Comparison of ENCODE assay signal across 13 cellular contexts in the genomic region with DNA sequence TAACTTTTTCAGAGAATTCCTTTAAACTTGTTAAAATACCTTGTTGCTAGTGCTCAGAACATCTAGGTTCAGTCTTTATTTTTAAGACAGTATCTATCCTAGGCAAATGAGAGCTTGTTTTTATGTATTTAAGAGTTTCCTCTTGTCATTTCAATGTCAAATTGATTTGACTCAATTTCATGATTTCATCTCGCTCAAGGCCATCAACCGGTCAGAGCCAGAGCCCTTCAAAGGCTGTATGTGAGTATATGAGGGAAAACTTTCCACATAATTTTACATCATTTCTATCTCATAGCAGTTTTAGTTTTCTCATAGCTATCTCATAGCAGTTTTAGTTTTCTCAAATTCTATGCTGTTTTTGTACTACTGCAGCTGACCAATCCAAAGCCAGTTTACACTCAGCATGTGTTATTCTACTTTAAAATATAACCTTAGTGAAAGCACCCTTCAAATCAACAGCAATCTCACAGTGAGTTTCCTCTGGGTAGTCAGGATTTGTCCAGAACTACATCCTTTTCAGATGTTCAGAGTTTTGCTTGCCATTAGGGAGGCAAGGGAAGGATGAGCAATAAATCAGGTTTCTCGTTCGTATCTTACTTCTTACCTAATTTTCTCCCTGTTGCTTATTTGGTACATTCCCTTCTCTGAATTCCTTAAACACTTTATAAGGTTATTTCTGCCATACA. TPM values are rescaled to one million over a fixed set of nuclear protein-coding genes. Genes with fewer than 3 reads are reported as not detected.
A peak's percentile ranks its signal among the peaks of the same experiment; 100 is the strongest.
DNase-seq lines count a peak whose midpoint lies in the region; ATAC-seq, FAIRE-seq and TF ChIP-seq lines count a peak whose summit lies in the region.
"Had no signal": no experiment of that assay in that cellular context is flagged by ENCODE, and none has a peak within 500 bp of the region (broad histone marks: within the 10 kb centered on the region; RNA-seq: fewer than 3 reads in every experiment).

No MANE protein-coding gene starts in this region.

- H3K27me3 ChIP-seq in Karpas-422 (ENCODE audit: low read length): no peaks in the 10 kb centered on the region
- no peaks in the 10 kb centered on the region for H3K27me3 ChIP-seq in H1 (replicated peaks in 1 of 4; ENCODE audit: control insufficient read depth in 3 of 4, extremely low read depth in 1 of 4, insufficient read depth in 3 of 4, low read length in 3 of 4)
- H3K27me3 ChIP-seq: left lung had no signal

- TF ChIP-seq CTCF in H1 (IDR thresholded peaks at IDR 0.05; ENCODE audit: control extremely low read depth in 1 of 3, insufficient read depth in 1 of 3, low read depth in 1 of 3, low read length in 3 of 3): no peak

- H3K4me1 ChIP-seq in Karpas-422 (ENCODE audit: low read length) (no peaks in the 10 kb centered on the region), H1 (replicated peaks in 1 of 4; ENCODE audit: control insufficient read depth in 3 of 4, insufficient read depth in 4 of 4, low read length in 3 of 4) (no peaks in the 10 kb centered on the region)

- no peak overlapping the region for H2BK5ac ChIP-seq in H1 (ENCODE audit: low read depth, low read length)

- CTCF ChIA-PET in activated naive CD4-positive, alpha-beta T cell treated with anti-CD3 and anti-CD28 coated beads for 36 hours (lab: Charles Lee): interaction anchor here (1.3 to 3.1 kb wide), 3 partner anchors 10 to 191 kb away, joined by 3 to 13 read pairs (median 5); a partner anchor contains a TSS
- CTCF ChIA-PET in activated naive CD4-positive, alpha-beta T cell treated with anti-CD3 and anti-CD28 coated beads, Interleukin-2, amount 10 ng/mL, durations not matched to agents 7 days and 5 days (lab: Charles Lee): interaction anchor here (1.2 to 1.4 kb wide), 2 partner anchors 9 to 12 kb away, joined by 3 read pairs; no protein-coding TSS in a partner anchor
- CTCF ChIA-PET in H1 (lab: Charles Lee; ENCODE audit: partially characterized antibody): no interaction called here

- TF ChIP-seq EP300 in H1 (IDR thresholded peaks at IDR 0.05; ENCODE audit: borderline replicate concordance in 1 of 2, low read depth in 2 of 2, low read length in 2 of 2): no peak

- H3K4me3 ChIP-seq in Karpas-422 (ENCODE audit: low read length) (no peak overlapping the region), H1 (ENCODE audit: extremely low read depth in 1 of 4, insufficient read depth in 2 of 4, low read depth in 3 of 4, low read length in 4 of 4) (no peak overlapping the region)
- H3K4me3 ChIP-seq: left lung had no signal

- H4K91ac ChIP-seq in H1 (replicated peaks; ENCODE audit: insufficient read length, low read length): no peak overlapping the region

- peaks cover 66% of the 10 kb centered on the region for H3K36me3 Mint-ChIP-seq in activated naive CD4-positive, alpha-beta T cell treated with anti-CD3 and anti-CD28 coated beads for 36 hours (ENCODE audit: low read depth)
- H3K36me3 Mint-ChIP-seq in activated naive CD4-positive, alpha-beta T cell treated with anti-CD3 and anti-CD28 coated beads, Interleukin-2, amount 10 ng/mL, durations not matched to agents 7 days and 5 days: peaks cover 76% of the 10 kb centered on the region
- peaks cover 100% of the 10 kb centered on the region for H3K36me3 Mint-ChIP-seq in stimulated activated effector memory CD8-positive, alpha-beta T cell treated with anti-CD3 and anti-CD28 coated beads, Interleukin-12 subunit alpha, Interleukin-12 subunit beta, amount 100 ng/mL, for 72 hours

- no peak overlapping the region for H2BK20ac ChIP-seq in H1 (ENCODE audit: low read length)

- H2BK15ac ChIP-seq in H1 (ENCODE audit: low read length): no peak overlapping the region

- H2AFZ ChIP-seq in Karpas-422 (ENCODE audit: low read length) (no peak overlapping the region), H1 (ENCODE audit: low read length) (no peak overlapping the region)

- TF ChIP-seq POLR2A in H1 (IDR thresholded peaks at IDR 0.05; ENCODE audit: control extremely low read depth in 1 of 2, low read depth in 2 of 2, low read length in 2 of 2): peak; percentile 38 to 60; a peak in 2 of 3 replicates

- TF ChIP-seq RAD21 in H1 (IDR thresholded peaks at IDR 0.05 in 1 of 2, conservative IDR thresholded peaks at IDR 0.05 in 1 of 2; ENCODE audit: low read depth in 2 of 2, low read length in 2 of 2): no peak

- H3K9me3 ChIP-seq in Karpas-422 (ENCODE audit: low read length) (no peaks in the 10 kb centered on the region), H1 (ENCODE audit: insufficient read depth in 2 of 2, low read depth in 1 of 2, low read length in 1 of 2) (no peaks in the 10 kb centered on the region)
- H3K9me3 ChIP-seq: left lung had no signal

- no peaks in the 10 kb centered on the region for H3K23me2 ChIP-seq in H1 (ENCODE audit: low read depth, low read length)

- H4K20me1 ChIP-seq in Karpas-422 (ENCODE audit: insufficient read depth, low read depth, low read length) (0 out of 2 replicates have a peak, but pooled peaks cover 4% of the 10 kb centered on the region), H1 (replicated peaks in 1 of 2; ENCODE audit: control insufficient read depth in 1 of 2, insufficient read depth in 2 of 2, low read length in 2 of 2) (peaks cover 0 to 3% of the 10 kb centered on the region in 2 experiments)

- H3K18ac ChIP-seq in H1 (ENCODE audit: extremely low read depth, low read length): no peak overlapping the region

- no peak overlapping the region for H3K27ac ChIP-seq in Karpas-422 (ENCODE audit: low read length)
- no peak overlapping the region for H3K27ac ChIP-seq in H1 (ENCODE audit: low read depth, low read length)

- FAIRE-seq in H1 (lab: Jason Lieb, UNC): no peak

- H4K5ac ChIP-seq in H1 (ENCODE audit: insufficient read length, low read depth, low read length): no peak overlapping the region

- no peak overlapping the region for H3K56ac ChIP-seq in H1 (replicated peaks; ENCODE audit: insufficient read length, low read depth, low read length)

- no peaks in the 10 kb centered on the region for H3K9me3 Mint-ChIP-seq in activated naive CD4-positive, alpha-beta T cell treated with anti-CD3 and anti-CD28 coated beads for 36 hours
- no peaks in the 10 kb centered on the region for H3K9me3 Mint-ChIP-seq in activated naive CD4-positive, alpha-beta T cell treated with anti-CD3 and anti-CD28 coated beads, Interleukin-2, amount 10 ng/mL, durations not matched to agents 7 days and 5 days
- H3K9me3 Mint-ChIP-seq in stimulated activated effector memory CD8-positive, alpha-beta T cell treated with anti-CD3 and anti-CD28 coated beads, Interleukin-12 subunit alpha, Interleukin-12 subunit beta, amount 100 ng/mL, for 72 hours: no peaks in the 10 kb centered on the region

- H3K79me1 ChIP-seq in H1 (ENCODE audit: low read depth, low read length): no peaks in the 10 kb centered on the region

- peaks cover 74% of the 10 kb centered on the region for H3K4me1 Mint-ChIP-seq in activated naive CD4-positive, alpha-beta T cell treated with anti-CD3 and anti-CD28 coated beads for 36 hours (ENCODE audit: low read depth)
- H3K4me1 Mint-ChIP-seq in activated naive CD4-positive, alpha-beta T cell treated with anti-CD3 and anti-CD28 coated beads, Interleukin-2, amount 10 ng/mL, durations not matched to agents 7 days and 5 days: peaks cover 63% of the 10 kb centered on the region
- peaks cover 61% of the 10 kb centered on the region for H3K4me1 Mint-ChIP-seq in stimulated activated effector memory CD8-positive, alpha-beta T cell treated with anti-CD3 and anti-CD28 coated beads, Interleukin-12 subunit alpha, Interleukin-12 subunit beta, amount 100 ng/mL, for 72 hours

- intact Hi-C loops in activated naive CD4-positive, alpha-beta T cell treated with anti-CD3 and anti-CD28 coated beads for 36 hours (cut with micrococcal nuclease): loop anchor here (1.0 kb wide), 1 partner anchor 10 kb away; no protein-coding TSS in a partner anchor

- H3K9me2 ChIP-seq in Karpas-422 (replicated peaks; ENCODE audit: insufficient read depth, low read length): no peaks in the 10 kb centered on the region

- no peak overlapping the region for H3K14ac ChIP-seq in H1 (ENCODE audit: insufficient read length)

- peak overlapping the region; percentile 76 for H3K27ac Mint-ChIP-seq in activated naive CD4-positive, alpha-beta T cell treated with anti-CD3 and anti-CD28 coated beads for 36 hours
- H3K27ac Mint-ChIP-seq in activated naive CD4-positive, alpha-beta T cell treated with anti-CD3 and anti-CD28 coated beads, Interleukin-2, amount 10 ng/mL, durations not matched to agents 7 days and 5 days: no peak overlapping the region
- H3K27ac Mint-ChIP-seq in stimulated activated effector memory CD8-positive, alpha-beta T cell treated with anti-CD3 and anti-CD28 coated beads, Interleukin-12 subunit alpha, Interleukin-12 subunit beta, amount 100 ng/mL, for 72 hours: peak overlapping the region; percentile 24

- H2BK12ac ChIP-seq in H1 (ENCODE audit: low read depth, low read length): no peak overlapping the region

- H4K8ac ChIP-seq in H1 (ENCODE audit: extremely low read depth, insufficient read depth, low read length): no peak overlapping the region

- no peak overlapping the region for H3K9ac ChIP-seq in Karpas-422 (ENCODE audit: low read length)
- no peak overlapping the region for H3K9ac ChIP-seq in H1 (replicated peaks in 1 of 4; ENCODE audit: extremely low read depth in 1 of 4, low read depth in 3 of 4, low read length in 3 of 4)

- H2BK120ac ChIP-seq in H1 (replicated peaks; ENCODE audit: low read depth, low read length): no peak overlapping the region

- H3K4ac ChIP-seq in H1 (replicated peaks; ENCODE audit: insufficient read length, low read depth, low read length): no peak overlapping the region

- H2AK5ac ChIP-seq in H1 (ENCODE audit: low read depth, low read length): no peak overlapping the region

- H3K27me3 Mint-ChIP-seq in activated naive CD4-positive, alpha-beta T cell treated with anti-CD3 and anti-CD28 coated beads for 36 hours (ENCODE audit: low read depth): no peaks in the 10 kb centered on the region
- H3K27me3 Mint-ChIP-seq in activated naive CD4-positive, alpha-beta T cell treated with anti-CD3 and anti-CD28 coated beads, Interleukin-2, amount 10 ng/mL, durations not matched to agents 7 days and 5 days: no peaks in the 10 kb centered on the region

- H3K4me3 Mint-ChIP-seq in activated naive CD4-positive, alpha-beta T cell treated with anti-CD3 and anti-CD28 coated beads for 36 hours: no peak overlapping the region
- no peak overlapping the region for H3K4me3 Mint-ChIP-seq in activated naive CD4-positive, alpha-beta T cell treated with anti-CD3 and anti-CD28 coated beads, Interleukin-2, amount 10 ng/mL, durations not matched to agents 7 days and 5 days
- H3K4me3 Mint-ChIP-seq in stimulated activated effector memory CD8-positive, alpha-beta T cell treated with anti-CD3 and anti-CD28 coated beads, Interleukin-12 subunit alpha, Interleukin-12 subunit beta, amount 100 ng/mL, for 72 hours: no peak overlapping the region

- POLR2A ChIA-PET in H1 (lab: Charles Lee; ENCODE audit: partially characterized antibody): interaction anchor here (0.7 to 29.6 kb wide), 8 partner anchors 10 to 389 kb away, joined by 3 to 677 read pairs (median 3); a partner anchor contains a TSS

- no peak for ATAC-seq in stimulated activated effector memory CD8-positive, alpha-beta T cell treated with anti-CD3 and anti-CD28 coated beads, Interleukin-12 subunit alpha, Interleukin-12 subunit beta, amount 100 ng/mL, for 72 hours
- ATAC-seq: left lung, PC-3 had no signal

- H3K4me2 ChIP-seq in Karpas-422 (ENCODE audit: low read depth, low read length, poor library complexity, severe bottlenecking) (no peak overlapping the region), H1 (ENCODE audit: insufficient read depth in 1 of 2, low read depth in 2 of 2, low read length in 2 of 2) (no peak overlapping the region)

- H3K23ac ChIP-seq in H1 (ENCODE audit: insufficient read length): no peak overlapping the region

- no peak for DNase-seq in activated naive CD4-positive, alpha-beta T cell treated with anti-CD3 and anti-CD28 coated beads for 36 hours
- no peak for DNase-seq in activated naive CD4-positive, alpha-beta T cell treated with anti-CD3 and anti-CD28 coated beads, Interleukin-2, amount 10 ng/mL, durations not matched to agents 7 days and 5 days
- peak; percentile 45 for DNase-seq in Karpas-422
- no peak for DNase-seq in H1 (ENCODE audit: low read depth in 1 of 2, low spot score in 2 of 2)
- DNase-seq in stimulated activated effector memory CD8-positive, alpha-beta T cell treated with anti-CD3 and anti-CD28 coated beads, Interleukin-12 subunit alpha, Interleukin-12 subunit beta, amount 100 ng/mL, for 72 hours (ENCODE audit: low spot score in 2 of 2): no peak
- no peak for DNase-seq in RPMI8226
- no peak for DNase-seq in NCI-H187 (lab: John Stamatoyannopoulos, UW)
- no peak for DNase-seq in NCI-H1092 treated with DMSO at 0.1 percent for 48 hours (lab: John Stamatoyannopoulos, UW)
- DNase-seq: foreskin fibroblast, left lung, NCI-H1930, NCI-H510A treated with DMSO at 0.1 percent for 48 hours, PC-3 had no signal

- 93% methylated on average over 4 of the region's 4 CpGs; no CpG with 5 or more reads in 1 of the 2 experiments for WGBS in H1 (ENCODE audit: extremely low coverage in 1 of 2, insufficient coverage in 1 of 2, insufficient read length in 1 of 2, insufficient replicate concordance in 2 of 2, low coverage in 1 of 2, low lambda C conversion rate in 2 of 2, missing lambda C conversion rate in 1 of 2), 2 experiments

- peaks cover 64% of the 10 kb centered on the region for H3K79me2 ChIP-seq in Karpas-422 (ENCODE audit: low read length)
- H3K79me2 ChIP-seq in H1 (ENCODE audit: control insufficient read depth in 1 of 2, insufficient read depth in 2 of 2, low read length in 2 of 2): peaks cover 0 to 46% of the 10 kb centered on the region in 2 experiments; a peak in 2 of 4 replicates

- H3K36me3 ChIP-seq in Karpas-422 (ENCODE audit: insufficient read depth, low read length) (peaks cover 97% of the 10 kb centered on the region), H1 (ENCODE audit: control insufficient read depth in 2 of 4, insufficient read depth in 4 of 4, low read length in 3 of 4) (peaks cover 18 to 100% (median 61%) of the 10 kb centered on the region in 4 experiments)

RNA-seq across cellular contexts. Expression of a gene that starts 12.7 kb away (rescaled TPM):
- 100 to 1,000 TPM; 331 to 338 TPM for total RNA-seq in activated naive CD4-positive, alpha-beta T cell treated with anti-CD3 and anti-CD28 coated beads for 36 hours
- total RNA-seq in Karpas-422 (2014; rRNA removed; shearing (Covaris generic); ENCODE audit: low replicate concordance): 224 and 343 TPM in 2 replicates
- 606 and 614 TPM in 2 replicates for total RNA-seq in H1 (2021; fragmentation: NEBNext Ultra II Directional; extraction: Animal tissue kit (Norgen Biotek cat#: 25700))
- polyA plus RNA-seq in H1 (2011; rRNA removed): 87.3 and 95.6 TPM in 2 replicates
- polyA plus RNA-seq in H1 (2011; cell fraction: cytosol; rRNA removed): 240 TPM
- polyA plus RNA-seq in H1 (2011; cell fraction: nucleus; rRNA removed): 179 TPM
- 452 to 699 TPM (median 531 TPM) in 4 replicates for polyA plus RNA-seq in H1 (2012, experiment 1 of 2)
- 85.9 TPM for polyA plus RNA-seq in H1 (2012, experiment 2 of 2)
- 352 TPM for polyA plus RNA-seq in H1 (2013, experiment 1 of 2)
- polyA plus RNA-seq in H1 (2013, experiment 2 of 2): 353 TPM
- 235 and 263 TPM in 2 replicates for polyA minus RNA-seq in H1 (2011; rRNA and poly(A)+ RNA removed)
- 285 TPM for polyA minus RNA-seq in H1 (2011; cell fraction: cytosol; rRNA and poly(A)+ RNA removed)
- 272 TPM for polyA minus RNA-seq in H1 (2011; cell fraction: nucleus; rRNA and poly(A)+ RNA removed)

RNA-seq across cellular contexts. Expression of a gene that starts 16.2 kb away (rescaled TPM):
- 10 to 100 TPM; 21.4 to 24.2 TPM for total RNA-seq in activated naive CD4-positive, alpha-beta T cell treated with anti-CD3 and anti-CD28 coated beads for 36 hours
- 24.1 and 52.4 TPM in 2 replicates for total RNA-seq in Karpas-422 (2014; rRNA removed; shearing (Covaris generic); ENCODE audit: low replicate concordance)
- total RNA-seq in H1 (2021; fragmentation: NEBNext Ultra II Directional; extraction: Animal tissue kit (Norgen Biotek cat#: 25700)): 28.8 and 33.6 TPM in 2 replicates
- polyA plus RNA-seq in H1 (2011; rRNA removed): 11.7 and 17.5 TPM in 2 replicates
- 33.1 TPM for polyA plus RNA-seq in H1 (2011; cell fraction: cytosol; rRNA removed)
- polyA plus RNA-seq in H1 (2011; cell fraction: nucleus; rRNA removed): 6.2 TPM
- polyA plus RNA-seq in H1 (2012, experiment 1 of 2): 18.0 to 39.2 TPM (median 20.0 TPM) in 4 replicates
- polyA plus RNA-seq in H1 (2012, experiment 2 of 2): 6.5 TPM
- 42.7 TPM for polyA plus RNA-seq in H1 (2013, experiment 1 of 2)
- polyA plus RNA-seq in H1 (2013, experiment 2 of 2): 43.3 TPM
- 6.9 and 7.0 TPM in 2 replicates for polyA minus RNA-seq in H1 (2011; rRNA and poly(A)+ RNA removed)
- 4.6 TPM for polyA minus RNA-seq in H1 (2011; cell fraction: cytosol; rRNA and poly(A)+ RNA removed)
- polyA minus RNA-seq in H1 (2011; cell fraction: nucleus; rRNA and poly(A)+ RNA removed): 26.7 TPM
